In genomic region chr5:171984748-171985419, GRCh38 we compare ENCODE assay signal across 1 cellular context.
TF ChIP-seq lines count a peak whose summit lies in the region.

No MANE protein-coding gene starts in this region.

TF ChIP-seq in K562, 482 proteins besides CTCF, POLR2A, EP300 and RAD21 (continued from another document and continues in another):
- TF ChIP-seq ZBTB11 (CRISPR knock-in tag; IDR thresholded peaks at IDR 0.05) = no peak
- TF ChIP-seq SOX6 (IDR thresholded peaks at IDR 0.05) = no peak
- TF ChIP-seq NR2C2 (CRISPR knock-in tag; IDR thresholded peaks at IDR 0.05) = no peak
- no peak for TF ChIP-seq NR2C2 (tag; IDR thresholded peaks at IDR 0.05)
- TF ChIP-seq SNIP1 (IDR thresholded peaks at IDR 0.05; ENCODE audit: low read depth) = no peak
- no peak for TF ChIP-seq TFE3 (CRISPR knock-in tag; IDR thresholded peaks at IDR 0.05)
- peak; percentile 13 for TF ChIP-seq MEIS2 (IDR thresholded peaks at IDR 0.05; ENCODE audit: partially characterized antibody)
- 0 out of 2 replicates have a peak, but pooled peaks have one; percentile 16 for TF ChIP-seq HDAC2 (IDR thresholded peaks at IDR 0.05)
- TF ChIP-seq HDAC1 (IDR thresholded peaks at IDR 0.05) = peak in 1 of 2 experiments; percentile 51; a peak in 1 of 4 replicates
- no peak for TF ChIP-seq TCFL5 (CRISPR knock-in tag; conservative IDR thresholded peaks at IDR 0.05)
- TF ChIP-seq TBP (optimal IDR thresholded peaks at IDR 0.05; ENCODE audit: low read depth, low read length) = no peak
- TF ChIP-seq NCOR1 (IDR thresholded peaks at IDR 0.05) = peak; percentile 20; the same call in 1 of the 2 replicates
- no peak for TF ChIP-seq SIN3A (IDR thresholded peaks at IDR 0.05; ENCODE audit: borderline replicate concordance in 2 of 2, control insufficient read depth in 1 of 2, low read depth in 2 of 2, low read length in 2 of 2)
- TF ChIP-seq TAF1 (IDR thresholded peaks at IDR 0.05; ENCODE audit: control insufficient read depth, extremely low read depth, insufficient read depth, low read length, severe bottlenecking) = no peak
- no peak for TF ChIP-seq NKRF (IDR thresholded peaks at IDR 0.05; ENCODE audit: borderline replicate concordance)
- peak; percentile 28 for TF ChIP-seq TCF3 (CRISPR knock-in tag; IDR thresholded peaks at IDR 0.05)
- no peak for TF ChIP-seq CCAR2 (IDR thresholded peaks at IDR 0.05; ENCODE audit: low read depth, low read length)
- TF ChIP-seq ARID1B (IDR thresholded peaks at IDR 0.05) = peak; percentile 32; the same call in 1 of the 2 replicates
- no peak for TF ChIP-seq NUFIP1 (IDR thresholded peaks at IDR 0.05; ENCODE audit: partially characterized antibody)
- no peak for TF ChIP-seq MIER1 (IDR thresholded peaks at IDR 0.05; ENCODE audit: low read depth)
- peak in 1 of 2 experiments; percentile 87; a peak in 3 of 4 replicates for TF ChIP-seq KDM1A (IDR thresholded peaks at IDR 0.05)
- TF ChIP-seq ZBTB34 (CRISPR knock-in tag; IDR thresholded peaks at IDR 0.05) = no peak
- TF ChIP-seq KLF16 (IDR thresholded peaks at IDR 0.05) = peak; percentile 53; the same call in 1 of the 2 replicates
- TF ChIP-seq THAP12 (CRISPR knock-in tag; IDR thresholded peaks at IDR 0.05) = no peak
- no peak for TF ChIP-seq RBM22 (IDR thresholded peaks at IDR 0.05; ENCODE audit: low read depth, low read length, poor library complexity, severe bottlenecking)
- TF ChIP-seq ZNF280A (IDR thresholded peaks at IDR 0.05; ENCODE audit: low read depth, partially characterized antibody) = no peak
- peak; percentile 69 for TF ChIP-seq CBFA2T2 (conservative IDR thresholded peaks at IDR 0.05)
- no peak for TF ChIP-seq HMGXB4 (CRISPR knock-in tag; IDR thresholded peaks at IDR 0.05)
- no peak for TF ChIP-seq ELK3 (CRISPR knock-in tag; IDR thresholded peaks at IDR 0.05)
- TF ChIP-seq RCOR1 (IDR thresholded peaks at IDR 0.05; ENCODE audit: borderline replicate concordance in 1 of 2, low read depth in 2 of 2, low read length in 2 of 2) = peak in 1 of 2 experiments; percentile 50; a peak in 2 of 4 replicates
- no peak for TF ChIP-seq SIRT6 (IDR thresholded peaks at IDR 0.05; ENCODE audit: low read depth, low read length)
- no peak for TF ChIP-seq NFE2 (IDR thresholded peaks at IDR 0.05; ENCODE audit: low read depth)
- no peak for TF ChIP-seq PML (IDR thresholded peaks at IDR 0.05; ENCODE audit: low read length)
- no peak for TF ChIP-seq ZNF766 (CRISPR knock-in tag; conservative IDR thresholded peaks at IDR 0.05)
- peak; percentile 81 for TF ChIP-seq CBFA2T3 (IDR thresholded peaks at IDR 0.05)
- TF ChIP-seq SP1 (CRISPR knock-in tag; IDR thresholded peaks at IDR 0.05) = no peak
- no peak for TF ChIP-seq L3MBTL2 (IDR thresholded peaks at IDR 0.05)
- TF ChIP-seq TEAD4 (IDR thresholded peaks at IDR 0.05; ENCODE audit: low read length) = peak; percentile 60
- TF ChIP-seq TEAD4 (CRISPR knock-in tag; IDR thresholded peaks at IDR 0.05; ENCODE audit: borderline replicate concordance) = no peak
- TF ChIP-seq ZNF277 (CRISPR knock-in tag; IDR thresholded peaks at IDR 0.05; ENCODE audit: borderline replicate concordance) = no peak
- no peak for TF ChIP-seq ETS1 (conservative IDR thresholded peaks at IDR 0.05; ENCODE audit: control insufficient read depth, low read depth, low read length)
- TF ChIP-seq NR2F6 (CRISPR knock-in tag; IDR thresholded peaks at IDR 0.05) = no peak
